Comparison of ENCODE assay signal across 10 cellular contexts in the genomic region with DNA sequence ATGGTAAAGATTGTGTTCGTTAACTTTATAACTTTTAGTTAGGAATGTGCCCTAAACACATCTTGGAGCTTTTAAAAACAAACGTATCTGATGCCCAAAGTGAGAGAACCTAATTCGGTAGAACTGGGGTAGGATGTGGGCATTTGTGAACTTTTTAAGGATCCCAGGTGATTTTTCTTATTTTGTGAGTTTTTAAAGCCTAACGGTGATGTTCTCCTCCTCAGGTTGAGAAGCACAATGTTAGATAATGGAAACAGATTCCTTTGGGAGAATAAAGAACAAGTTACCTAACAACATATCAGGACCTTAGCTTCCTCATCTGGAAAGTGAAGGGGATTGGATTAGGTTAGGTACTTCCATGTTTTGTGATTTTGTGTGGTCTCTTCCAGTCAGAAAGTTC. TPM values are rescaled to one million over a fixed set of nuclear protein-coding genes. Genes with fewer than 3 reads are reported as not detected.
DNase-seq lines count a peak whose midpoint lies in the region; ATAC-seq, FAIRE-seq and TF ChIP-seq lines count a peak whose summit lies in the region.
"Had no signal": no experiment of that assay in that cellular context is flagged by ENCODE, and none has a peak within 500 bp of the region (broad histone marks: within the 10 kb centered on the region; RNA-seq: fewer than 3 reads in every experiment).

No MANE protein-coding gene starts in this region.

- TF ChIP-seq EP300 in sigmoid colon (IDR thresholded peaks at IDR 0.05): no peak

- H3K27me3 Mint-ChIP-seq in CD8-positive, alpha-beta memory T cell: no peaks in the 10 kb centered on the region
- H3K27me3 Mint-ChIP-seq: activated naive CD4-positive, alpha-beta T cell treated with anti-CD3 and anti-CD28 coated beads, Interleukin-2, amount 50 U/mL, for 24 hours had no signal

- no peaks in the 10 kb centered on the region for H3K27me3 ChIP-seq in CD8-positive, alpha-beta memory T cell (ENCODE audit: insufficient read depth, low read length, poor library complexity, severe bottlenecking)
- H3K27me3 ChIP-seq in sigmoid colon: no peaks in the 10 kb centered on the region

- peak overlapping the region; percentile 98 for H3K4me3 ChIP-seq in CD8-positive, alpha-beta memory T cell (ENCODE audit: low read length)
- peak overlapping the region; percentile 86 to 93 for H3K4me3 ChIP-seq in foreskin fibroblast (ENCODE audit: low read depth in 1 of 2, low read length in 2 of 2)
- H3K4me3 ChIP-seq in sigmoid colon: peak overlapping the region; percentile 73 to 86 (median 84)

- H3K36me3 Mint-ChIP-seq in CD8-positive, alpha-beta memory T cell: peaks cover 4 to 50% (median 10%) of the 10 kb centered on the region in 3 donors

- H3K4me3 Mint-ChIP-seq in CD8-positive, alpha-beta memory T cell: no peak overlapping the region
- H3K4me3 Mint-ChIP-seq: activated naive CD4-positive, alpha-beta T cell treated with anti-CD3 and anti-CD28 coated beads, Interleukin-2, amount 50 U/mL, for 24 hours; T-helper 1 cell treated with Interleukin-12 subunit alpha and Interleukin-12 subunit beta and Interleukin-4 antibody, amounts not matched to agents 30 μg/mL and 1 μg/mL, for 36 hours had no signal

- WGBS in sigmoid colon, 2 donors: 5 to 10% methylated on average over 4 of the region's 4 CpGs

- H3K9me3 Mint-ChIP-seq in CD8-positive, alpha-beta memory T cell: no peaks in the 10 kb centered on the region
- H3K9me3 Mint-ChIP-seq: activated naive CD4-positive, alpha-beta T cell treated with anti-CD3 and anti-CD28 coated beads, Interleukin-2, amount 50 U/mL, for 24 hours; T-helper 1 cell treated with Interleukin-12 subunit alpha and Interleukin-12 subunit beta and Interleukin-4 antibody, amounts not matched to agents 30 μg/mL and 1 μg/mL, for 36 hours had no signal

- H3K36me3 ChIP-seq in CD8-positive, alpha-beta memory T cell (ENCODE audit: insufficient read depth, low read length): peaks cover 22% of the 10 kb centered on the region
- H3K36me3 ChIP-seq in sigmoid colon: peaks cover 6 to 52% (median 27%) of the 10 kb centered on the region in 4 donors

- DNase-seq in CD8-positive, alpha-beta memory T cell: no peak
- DNase-seq in RKO (ENCODE audit: low spot score) (peak; percentile 28), foreskin fibroblast (no peak), sigmoid colon (no peak), caudate nucleus (lab: John Stamatoyannopoulos, UW) (no peak), posterior cingulate gyrus (no peak), urothelium cell line (ENCODE audit: low spot score) (no peak)

- intact Hi-C loops in sigmoid colon (cut with DNase I) (loop anchor here (2.0 kb wide), 1 partner anchor 81 kb away; no protein-coding TSS in a partner anchor), posterior cingulate gyrus (cut with DNase I) (no loop called here)

- peak overlapping the region; percentile 96 for H3K27ac ChIP-seq in CD8-positive, alpha-beta memory T cell (ENCODE audit: low read depth, low read length)
- H3K27ac ChIP-seq in sigmoid colon: peak overlapping the region; percentile 81 to 90 (median 88)
- no peak overlapping the region for H3K27ac ChIP-seq in caudate nucleus (ENCODE audit: low read depth, low read length)

- CTCF ChIA-PET in CD8-positive, alpha-beta memory T cell (lab: Charles Lee): interaction anchor here (0.8 to 2.8 kb wide), 2 partner anchors 81 to 86 kb away, joined by 3 to 12 read pairs; no protein-coding TSS in a partner anchor

- peaks cover 16 to 22% (median 20%) of the 10 kb centered on the region in 3 donors for H3K4me1 Mint-ChIP-seq in CD8-positive, alpha-beta memory T cell

- no peak for ATAC-seq in HG03442 (IDR thresholded peaks at IDR 0.05; ENCODE audit: unreplicated experiment)

- H3K4me1 ChIP-seq in CD8-positive, alpha-beta memory T cell (ENCODE audit: insufficient read depth, low read length): peaks cover 28% of the 10 kb centered on the region
- H3K4me1 ChIP-seq in sigmoid colon: peaks cover 0 to 39% (median 26%) of the 10 kb centered on the region in 4 donors

- POLR2A ChIA-PET in CD8-positive, alpha-beta memory T cell (lab: Charles Lee): interaction anchor here (1.0 to 1.7 kb wide), 2 partner anchors 9 to 115 kb away, joined by 4 read pairs; no protein-coding TSS in a partner anchor

- TF ChIP-seq CTCF in foreskin fibroblast (IDR thresholded peaks at IDR 0.05; ENCODE audit: low read depth, low read length) (no peak), sigmoid colon (IDR thresholded peaks at IDR 0.05) (no peak)

- no peak overlapping the region for H3K27ac Mint-ChIP-seq in CD8-positive, alpha-beta memory T cell
- H3K27ac Mint-ChIP-seq: T-helper 1 cell treated with Interleukin-12 subunit alpha and Interleukin-12 subunit beta and Interleukin-4 antibody, amounts not matched to agents 30 μg/mL and 1 μg/mL, for 36 hours had no signal

- no peak for FAIRE-seq in urothelium cell line (lab: Jason Lieb, UNC)

- H3K9me3 ChIP-seq in CD8-positive, alpha-beta memory T cell (ENCODE audit: low read length): no peaks in the 10 kb centered on the region
- H3K9me3 ChIP-seq in sigmoid colon: no peaks in the 10 kb centered on the region

- no peak for TF ChIP-seq POLR2A in sigmoid colon (IDR thresholded peaks at IDR 0.05)

RNA-seq across cellular contexts. Expression of a gene that starts 0.7 kb away (rescaled TPM):
- total RNA-seq in CD8-positive, alpha-beta memory T cell: 100 to 1,000 TPM in 1 of 2 experiments, 10 to 100 TPM in 1; 98.0 to 111 TPM
- 87.5 TPM for polyA plus RNA-seq in CD8-positive, alpha-beta memory T cell
- 10 to 100 TPM; 53.5 to 96.9 (median 63.6) TPM for total RNA-seq in sigmoid colon
- polyA plus RNA-seq in sigmoid colon: 10 to 100 TPM; 53.2 to 69.3 (median 57.7) TPM

RNA-seq across cellular contexts. Expression of a gene that starts 0.9 kb away (rescaled TPM):
- total RNA-seq in CD8-positive, alpha-beta memory T cell: 10 to 100 TPM; 28.5 to 30.3 TPM
- polyA plus RNA-seq in CD8-positive, alpha-beta memory T cell: 16.0 TPM
- total RNA-seq in sigmoid colon: 10 to 100 TPM in 3 of 4 donors, 1 to 10 TPM in 1; 5.1 to 11.6 (median 11.3) TPM
- 10 to 100 TPM in 2 of 3 donors, 1 to 10 TPM in 1; 9.0 to 30.1 (median 10.2) TPM for polyA plus RNA-seq in sigmoid colon

RNA-seq across cellular contexts. Expression of a gene that starts 34.6 kb away (rescaled TPM):
- under 1 TPM in 1 of 2 experiments, not detected in 1; 0.20 TPM for total RNA-seq in CD8-positive, alpha-beta memory T cell
- 0.13 TPM for polyA plus RNA-seq in CD8-positive, alpha-beta memory T cell
- 1 to 10 TPM in 3 of 4 donors, under 1 TPM in 1; 0.82 to 7.2 (median 3.8) TPM for total RNA-seq in sigmoid colon
- 10 to 100 TPM in 1 of 3 donors, 1 to 10 TPM in 2; 5.5 to 29.6 (median 6.0) TPM for polyA plus RNA-seq in sigmoid colon

RNA-seq across cellular contexts. Expression of a gene that starts 53.4 kb away (rescaled TPM):
- 1 to 10 TPM; 1.8 to 2.1 TPM for total RNA-seq in CD8-positive, alpha-beta memory T cell
- 1.5 TPM for polyA plus RNA-seq in CD8-positive, alpha-beta memory T cell
- 10 to 100 TPM; 15.1 to 43.2 (median 23.1) TPM for total RNA-seq in sigmoid colon
- polyA plus RNA-seq in sigmoid colon: 100 to 1,000 TPM in 1 of 3 donors, 10 to 100 TPM in 2; 17.8 to 116 (median 25.8) TPM
